21 cellular contexts compared by ENCODE assay signal in genomic region chr9:97752274-97752673, GRCh38. TPM values are rescaled to one million over a fixed set of nuclear protein-coding genes. Genes with fewer than 3 reads are reported as not detected.
DNase-seq lines count a peak whose midpoint lies in the region; ATAC-seq and TF ChIP-seq lines count a peak whose summit lies in the region.
"Had no signal": no experiment of that assay in that cellular context is flagged by ENCODE, and none has a peak within 500 bp of the region (broad histone marks: within the 10 kb centered on the region; RNA-seq: fewer than 3 reads in every experiment).

No MANE protein-coding gene starts in this region.

- H3K4me2 ChIP-seq in PC-9: 0 out of 2 replicates have a peak overlapping the region, but pooled peaks have one; percentile 8

- H3K27ac ChIP-seq in PC-9 (no peak overlapping the region), esophagus squamous epithelium (peak overlapping the region; percentile 23 to 77 (median 66)), thyroid gland (peak overlapping the region; percentile 62 to 75 (median 63))
- H3K27ac ChIP-seq: GM23248, SJSA1 had no signal

- CTCF ChIA-PET in PC-9 (lab: Charles Lee): interaction anchor here (0.5 to 0.6 kb wide), 2 partner anchors 32 to 41 kb away, joined by 3 to 8 read pairs; no protein-coding TSS in a partner anchor

- no peaks in the 10 kb centered on the region for H3K79me2 ChIP-seq in PC-9 (ENCODE audit: low read depth)

- WGBS in esophagus squamous epithelium, 2 donors: 50 to 52% methylated on average over 1 to 2 of the region's 2 CpGs
- WGBS in thyroid gland, 2 donors: 43 to 73% methylated on average over 2 of the region's 2 CpGs

- no peaks in the 10 kb centered on the region for H4K20me1 ChIP-seq in PC-9 (ENCODE audit: insufficient read depth)

- BruUV-seq in PC-9 (replicated peaks; lab: Mats Ljungman, UMichigan): no TSS peak

- H3K4me1 ChIP-seq in PC-9 (replicated peaks; ENCODE audit: insufficient read depth) (peaks cover 9% of the 10 kb centered on the region), esophagus squamous epithelium (peaks cover 10 to 59% (median 21%) of the 10 kb centered on the region in 3 donors), thyroid gland (peaks cover 77 to 89% of the 10 kb centered on the region in 2 donors)
- H3K4me1 ChIP-seq: HAP-1 had no signal

- no peak overlapping the region for H3K4me3 ChIP-seq in PC-9
- no peak overlapping the region for H3K4me3 ChIP-seq in esophagus squamous epithelium
- no peak overlapping the region for H3K4me3 ChIP-seq in thyroid gland (replicated peaks in 1 of 3)
- H3K4me3 ChIP-seq: GM23248, HAP-1, SJSA1 had no signal

- DNase-seq in HT-29 (ENCODE audit: low spot score): peak; percentile 25
- DNase-seq in PC-9: peak in 1 of 2 experiments; percentile 50
- no peak for DNase-seq in esophagus squamous epithelium (lab: John Stamatoyannopoulos, UW)
- DNase-seq in thyroid gland: peak; percentile 24 to 38
- no peak for DNase-seq in DMS53 (lab: John Stamatoyannopoulos, UW)
- DNase-seq in NCI-H2227 (lab: John Stamatoyannopoulos, UW; ENCODE audit: unreplicated experiment): no peak
- DNase-seq: C1 segment of cervical spinal cord; Calu3; CD4-positive, alpha-beta memory T cell; GM23248; HFFc6; NCI-H1048; NCI-H1417 treated with DMSO at 0.1 percent for 48 hours; NCI-H1694 treated with DMSO at 0.1 percent for 48 hours; NCI-H2081; NCI-H2171 treated with DMSO at 0.1 percent for 48 hours; NCI-H524; NCI-H774 had no signal

- no peak overlapping the region for H2AFZ ChIP-seq in PC-9
- H2AFZ ChIP-seq: GM23248 had no signal

- H3K9me3 ChIP-seq in PC-9 (ENCODE audit: insufficient read depth, low read depth) (no peaks in the 10 kb centered on the region), esophagus squamous epithelium (no peaks in the 10 kb centered on the region), thyroid gland (no peaks in the 10 kb centered on the region)
- H3K9me3 ChIP-seq: HAP-1, SJSA1 had no signal

- TF ChIP-seq POLR2A in esophagus squamous epithelium (IDR thresholded peaks at IDR 0.05): no peak
- TF ChIP-seq POLR2A in thyroid gland (IDR thresholded peaks at IDR 0.05): no peak

- no peaks in the 10 kb centered on the region for H3K9me2 ChIP-seq in PC-9 (ENCODE audit: insufficient read depth)

- POLR2A ChIA-PET in PC-9 (lab: Charles Lee; ENCODE audit: unreplicated experiment): no interaction called here

- no peaks in the 10 kb centered on the region for H3F3A ChIP-seq in PC-9 (ENCODE audit: insufficient read depth, low read depth)

- TF ChIP-seq CTCF in PC-9 (conservative IDR thresholded peaks at IDR 0.05) (no peak), esophagus squamous epithelium (IDR thresholded peaks at IDR 0.05) (no peak), thyroid gland (IDR thresholded peaks at IDR 0.05) (no peak)

- ATAC-seq in HG03196 (IDR thresholded peaks at IDR 0.05; ENCODE audit: unreplicated experiment): no peak

- no peaks in the 10 kb centered on the region for H3K27me3 ChIP-seq in PC-9 (ENCODE audit: insufficient read depth, low read depth)
- no peaks in the 10 kb centered on the region for H3K27me3 ChIP-seq in esophagus squamous epithelium
- H3K27me3 ChIP-seq in thyroid gland: no peaks in the 10 kb centered on the region
- H3K27me3 ChIP-seq: SJSA1 had no signal

- H3K36me3 ChIP-seq in PC-9 (ENCODE audit: low read depth) (no peaks in the 10 kb centered on the region), esophagus squamous epithelium (no peaks in the 10 kb centered on the region), thyroid gland (no peaks in the 10 kb centered on the region)
- H3K36me3 ChIP-seq: HAP-1, SJSA1 had no signal

- intact Hi-C loops in PC-9 (cut with micrococcal nuclease; ENCODE audit: unreplicated experiment) (no loop called here), esophagus squamous epithelium (cut with DNase I) (no loop called here), thyroid gland (cut with DNase I) (no loop called here)

RNA-seq across cellular contexts. Expression of gene XPA, which starts 55.1 kb away (rescaled TPM):
- total RNA-seq in HT-29 (2014; rRNA removed; shearing (Covaris generic)): 5.7 and 7.1 TPM in 2 replicates
- total RNA-seq in PC-9 (2021) (11.6 and 17.4 TPM in 2 replicates), esophagus squamous epithelium (10 to 100 TPM in 2 of 4 donors, 1 to 10 TPM in 2; 8.5 to 14.5 (median 10.3) TPM), thyroid gland (10 to 100 TPM; 25.6 to 42.5 (median 35.8) TPM)

Comparison
In these comparisons a context has a peak if more than half of its experiments do, and no peak if none do; other contexts are left out.
1. DNase-seq: peak in HT-29 (single experiment) and thyroid gland (2 of 2); none in esophagus squamous epithelium (single experiment), DMS53 (single experiment) and NCI-H2227 (single experiment).